Comparison of ENCODE assay signal across 9 cellular contexts in the genomic region with DNA sequence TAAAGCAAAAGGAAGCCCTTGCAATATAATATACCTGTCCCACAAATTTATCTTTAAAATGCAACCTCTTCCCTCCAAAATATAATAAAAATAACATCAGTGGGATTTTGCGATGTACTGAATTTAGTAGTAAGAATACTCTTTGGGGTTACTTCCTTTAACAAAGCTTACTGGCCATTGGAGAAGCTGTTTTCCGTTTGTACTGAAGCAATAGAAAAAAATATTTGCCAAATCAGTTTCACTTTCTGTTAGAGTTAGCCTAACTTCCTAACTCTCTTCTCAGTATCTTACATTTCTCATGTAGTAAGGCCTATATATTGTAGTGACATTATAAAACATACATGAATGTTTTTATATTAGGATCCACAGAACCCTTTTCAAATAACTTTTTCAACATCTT. TPM values are rescaled to one million over a fixed set of nuclear protein-coding genes. Genes with fewer than 3 reads are reported as not detected.
DNase-seq lines count a peak whose midpoint lies in the region; ATAC-seq and TF ChIP-seq lines count a peak whose summit lies in the region.
"Had no signal": no experiment of that assay in that cellular context is flagged by ENCODE, and none has a peak within 500 bp of the region (broad histone marks: within the 10 kb centered on the region; RNA-seq: fewer than 3 reads in every experiment).

No MANE protein-coding gene starts in this region.

- H3K4me3 ChIP-seq in GM12864 (ENCODE audit: low read depth, low read length) (no peak overlapping the region; the same call in 1 of the 2 replicates), OCI-LY7 (ENCODE audit: low read depth, low read length, poor library complexity, severe bottlenecking) (peak overlapping the region; percentile 45), duodenal mucosa (ENCODE audit: low read depth in 1 of 2, low read length in 2 of 2) (peak overlapping the region; percentile 29 to 53), prostate gland (no peak overlapping the region)

- peak overlapping the region; percentile 0 for H3K27ac ChIP-seq in OCI-LY7 (ENCODE audit: low read depth, low read length, poor library complexity, severe bottlenecking)
- no peak overlapping the region for H3K27ac ChIP-seq in duodenal mucosa (ENCODE audit: low read depth, low read length)
- peak overlapping the region; percentile 50 to 71 for H3K27ac ChIP-seq in prostate gland

- no peaks in the 10 kb centered on the region for H3K9me2 ChIP-seq in OCI-LY7 (ENCODE audit: insufficient read depth, low read length)

- intact Hi-C loops in OCI-LY7 (cut with micrococcal nuclease; ENCODE audit: unreplicated experiment) (no loop called here), prostate gland (cut with DNase I) (no loop called here)

- peaks cover 61% of the 10 kb centered on the region for H3K79me2 ChIP-seq in OCI-LY7 (ENCODE audit: insufficient read depth, low read depth, low read length)

- TF ChIP-seq POLR2A in prostate gland (IDR thresholded peaks at IDR 0.05) = no peak

- peaks cover 6% of the 10 kb centered on the region; the same call in 1 of the 2 replicates for H4K20me1 ChIP-seq in OCI-LY7 (ENCODE audit: insufficient read depth, low read length)

- H3K36me3 ChIP-seq in OCI-LY7 (ENCODE audit: insufficient read depth, low read length) = peaks cover 67% of the 10 kb centered on the region
- peaks cover 4 to 5% of the 10 kb centered on the region in 2 donors for H3K36me3 ChIP-seq in duodenal mucosa (ENCODE audit: control insufficient read depth in 1 of 2, insufficient read depth in 2 of 2, low read length in 2 of 2)
- H3K36me3 ChIP-seq in prostate gland = peaks cover 0 to 4% of the 10 kb centered on the region in 2 donors

- H3K27me3 ChIP-seq in duodenal mucosa (ENCODE audit: control insufficient read depth in 1 of 2, insufficient read depth in 2 of 2, low read length in 2 of 2) (no peaks in the 10 kb centered on the region), prostate gland (replicated peaks; ENCODE audit: insufficient read depth) (no peaks in the 10 kb centered on the region)

- BruUV-seq in OCI-LY7 (replicated peaks; lab: Mats Ljungman, UMichigan) = no TSS peak

- H3K4me1 ChIP-seq in OCI-LY7 (ENCODE audit: insufficient read depth, low read length, poor library complexity, severe bottlenecking) = peaks cover 31% of the 10 kb centered on the region
- peaks cover 43 to 44% of the 10 kb centered on the region in 2 donors for H3K4me1 ChIP-seq in duodenal mucosa (ENCODE audit: control insufficient read depth in 1 of 2, insufficient read depth in 2 of 2, low read length in 2 of 2)
- H3K4me1 ChIP-seq in prostate gland (replicated peaks) = peaks cover 24% of the 10 kb centered on the region

- peak overlapping the region in 1 of 2 donors; percentile 13 for H3K9ac ChIP-seq in duodenal mucosa (ENCODE audit: low read depth in 1 of 2, low read length in 2 of 2)

- POLR2A ChIA-PET in OCI-LY7 (lab: Charles Lee) = interaction anchor here (0.7 to 1.3 kb wide), 4 partner anchors 106 to 544 kb away, joined by 3 to 4 read pairs (median 3); no protein-coding TSS in a partner anchor

- peak overlapping the region; percentile 50 for H3K4me2 ChIP-seq in OCI-LY7 (ENCODE audit: low read length)

- H3K9me3 ChIP-seq in OCI-LY7 (ENCODE audit: low read length) (no peaks in the 10 kb centered on the region), duodenal mucosa (ENCODE audit: control insufficient read depth in 1 of 2, low read length in 2 of 2) (no peaks in the 10 kb centered on the region), prostate gland (no peaks in the 10 kb centered on the region)

- WGBS in prostate gland = 27% methylated on average over 2 of the region's 2 CpGs

- CTCF ChIA-PET in OCI-LY7 (lab: Charles Lee; ENCODE audit: unreplicated experiment) = no interaction called here

- no peak for TF ChIP-seq CTCF in GM12864 (IDR thresholded peaks at IDR 0.05; ENCODE audit: low read depth, low read length, missing control alignments)
- TF ChIP-seq CTCF in OCI-LY7 (conservative IDR thresholded peaks at IDR 0.05; ENCODE audit: low read length) = no peak
- no peak for TF ChIP-seq CTCF in prostate gland (IDR thresholded peaks at IDR 0.05)

- ATAC-seq in GM19035 (IDR thresholded peaks at IDR 0.05; ENCODE audit: unreplicated experiment) (no peak), GM19467 (IDR thresholded peaks at IDR 0.05; ENCODE audit: unreplicated experiment) (no peak)

- DNase-seq in GM12864 (ENCODE audit: low read depth) (peak; percentile 35), OCI-LY7 (ENCODE audit: low spot score) (peak; percentile 60), prostate gland (ENCODE audit: low spot score) (no peak), NCI-H1436 (lab: John Stamatoyannopoulos, UW) (no peak), NCI-H2196 (lab: John Stamatoyannopoulos, UW; ENCODE audit: unreplicated experiment) (no peak)
- DNase-seq: NCI-H1105 treated with DMSO at 0.1 percent for 48 hours had no signal

- H2AFZ ChIP-seq in OCI-LY7 (ENCODE audit: low read length) = no peak overlapping the region

RNA-seq across cellular contexts. Expression of a gene that starts 3.7 kb away (rescaled TPM):
- total RNA-seq in OCI-LY7 (2014; rRNA removed; shearing (Covaris generic)) = 49.1 and 58.3 TPM in 2 replicates
- total RNA-seq in OCI-LY7 (2022) = 91.2 and 94.1 TPM in 2 replicates
- 10 to 100 TPM; 73.2 to 79.0 TPM for total RNA-seq in prostate gland

Comparison
In these comparisons a context has a peak if more than half of its experiments do, and no peak if none do; other contexts are left out.
1. DNase-seq: peak in GM12864 (single experiment) and OCI-LY7 (single experiment); none in prostate gland (single experiment), NCI-H1436 (single experiment) and NCI-H2196 (single experiment).
2. H3K4me3 ChIP-seq: peak in OCI-LY7 (single experiment) and duodenal mucosa (2 of 2); none in GM12864 (single experiment) and prostate gland (0 of 2).